Comparison of ENCODE assay signal across 1 cellular context in genomic region chr22:18959266-18959665, GRCh38. TPM values are rescaled to one million over a fixed set of nuclear protein-coding genes. Genes with fewer than 3 reads are reported as not detected.
"Had no signal": no experiment of that assay in that cellular context is flagged by ENCODE, and none has a peak within 500 bp of the region (broad histone marks: within the 10 kb centered on the region; RNA-seq: fewer than 3 reads in every experiment).

No MANE protein-coding gene starts in this region.

RNA-seq across cellular contexts. Expression of gene PRODH, which starts 23.2 kb away (rescaled TPM):
- total RNA-seq: activated B cell treated with CpG ODN at 0.5 μM for 24 hours had no signal
